1 cellular context compared by ENCODE assay signal in the genomic region with DNA sequence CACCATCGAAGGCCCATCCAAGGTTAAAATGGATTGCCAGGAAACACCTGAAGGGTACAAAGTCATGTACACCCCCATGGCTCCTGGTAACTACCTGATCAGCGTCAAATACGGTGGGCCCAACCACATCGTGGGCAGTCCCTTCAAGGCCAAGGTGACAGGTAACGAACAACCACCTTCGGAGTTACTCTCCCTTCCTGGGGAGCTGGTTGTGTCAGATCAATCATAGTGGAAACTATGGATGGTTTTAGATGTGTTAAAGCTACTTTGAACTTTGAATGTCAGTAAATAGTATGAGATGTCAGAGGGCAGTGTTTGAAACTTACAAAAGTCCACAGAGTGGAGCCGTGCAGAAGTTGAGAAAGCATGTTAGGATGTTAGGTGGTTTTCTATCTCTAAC.
TF ChIP-seq lines count a peak whose summit lies in the region.

No MANE protein-coding gene starts in this region.

TF ChIP-seq in liver, 16 proteins besides CTCF, POLR2A, EP300 and RAD21 (continued from another document):
- TF ChIP-seq, protein P1, sequence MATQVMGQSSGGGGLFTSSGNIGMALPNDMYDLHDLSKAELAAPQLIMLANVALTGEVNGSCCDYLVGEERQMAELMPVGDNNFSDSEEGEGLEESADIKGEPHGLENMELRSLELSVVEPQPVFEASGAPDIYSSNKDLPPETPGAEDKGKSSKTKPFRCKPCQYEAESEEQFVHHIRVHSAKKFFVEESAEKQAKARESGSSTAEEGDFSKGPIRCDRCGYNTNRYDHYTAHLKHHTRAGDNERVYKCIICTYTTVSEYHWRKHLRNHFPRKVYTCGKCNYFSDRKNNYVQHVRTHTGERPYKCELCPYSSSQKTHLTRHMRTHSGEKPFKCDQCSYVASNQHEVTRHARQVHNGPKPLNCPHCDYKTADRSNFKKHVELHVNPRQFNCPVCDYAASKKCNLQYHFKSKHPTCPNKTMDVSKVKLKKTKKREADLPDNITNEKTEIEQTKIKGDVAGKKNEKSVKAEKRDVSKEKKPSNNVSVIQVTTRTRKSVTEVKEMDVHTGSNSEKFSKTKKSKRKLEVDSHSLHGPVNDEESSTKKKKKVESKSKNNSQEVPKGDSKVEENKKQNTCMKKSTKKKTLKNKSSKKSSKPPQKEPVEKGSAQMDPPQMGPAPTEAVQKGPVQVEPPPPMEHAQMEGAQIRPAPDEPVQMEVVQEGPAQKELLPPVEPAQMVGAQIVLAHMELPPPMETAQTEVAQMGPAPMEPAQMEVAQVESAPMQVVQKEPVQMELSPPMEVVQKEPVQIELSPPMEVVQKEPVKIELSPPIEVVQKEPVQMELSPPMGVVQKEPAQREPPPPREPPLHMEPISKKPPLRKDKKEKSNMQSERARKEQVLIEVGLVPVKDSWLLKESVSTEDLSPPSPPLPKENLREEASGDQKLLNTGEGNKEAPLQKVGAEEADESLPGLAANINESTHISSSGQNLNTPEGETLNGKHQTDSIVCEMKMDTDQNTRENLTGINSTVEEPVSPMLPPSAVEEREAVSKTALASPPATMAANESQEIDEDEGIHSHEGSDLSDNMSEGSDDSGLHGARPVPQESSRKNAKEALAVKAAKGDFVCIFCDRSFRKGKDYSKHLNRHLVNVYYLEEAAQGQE (IDR thresholded peaks at IDR 0.05), result peak; percentile 65
- TF ChIP-seq HNF4A (conservative IDR thresholded peaks at IDR 0.05) (peak; percentile 98 to 99), NR2F2 (IDR thresholded peaks at IDR 0.05) (peak; percentile 74), FOXA1 (IDR thresholded peaks at IDR 0.05) (peak; percentile 62), RXRA (IDR thresholded peaks at IDR 0.05) (peak; percentile 81 to 89), SP1 (IDR thresholded peaks at IDR 0.05) (peak; percentile 94)
- TF ChIP-seq, protein P2, sequence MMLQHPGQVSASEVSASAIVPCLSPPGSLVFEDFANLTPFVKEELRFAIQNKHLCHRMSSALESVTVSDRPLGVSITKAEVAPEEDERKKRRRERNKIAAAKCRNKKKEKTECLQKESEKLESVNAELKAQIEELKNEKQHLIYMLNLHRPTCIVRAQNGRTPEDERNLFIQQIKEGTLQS (IDR thresholded peaks at IDR 0.05), result no peak
- TF ChIP-seq, protein P3, sequence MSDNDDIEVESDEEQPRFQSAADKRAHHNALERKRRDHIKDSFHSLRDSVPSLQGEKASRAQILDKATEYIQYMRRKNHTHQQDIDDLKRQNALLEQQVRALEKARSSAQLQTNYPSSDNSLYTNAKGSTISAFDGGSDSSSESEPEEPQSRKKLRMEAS (IDR thresholded peaks at IDR 0.05), result peak; percentile 78
